ENCODE assay signal across 13 cellular contexts in the genomic region with DNA sequence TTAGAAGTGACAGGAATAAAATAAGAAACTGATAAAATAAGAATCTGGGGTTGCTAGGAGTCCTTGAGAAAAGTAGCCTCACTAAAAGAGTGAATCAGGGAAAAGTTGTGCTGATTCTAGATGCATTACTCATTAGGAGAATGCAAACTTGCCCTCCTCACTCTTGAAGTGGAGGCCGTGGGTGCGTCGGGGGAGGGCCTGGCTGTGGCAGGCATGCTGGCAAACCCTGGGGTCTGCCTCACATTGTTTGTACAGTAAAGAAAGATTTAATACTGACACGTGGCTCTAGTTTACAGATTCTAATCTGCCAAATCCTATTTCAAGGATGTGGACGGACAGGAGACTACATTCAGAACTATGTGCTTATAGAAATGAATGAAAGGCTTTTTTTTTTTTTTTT. TPM values are rescaled to one million over a fixed set of nuclear protein-coding genes. Genes with fewer than 3 reads are reported as not detected.
DNase-seq lines count a peak whose midpoint lies in the region; ATAC-seq lines count a peak whose summit lies in the region.
"Had no signal": no experiment of that assay in that cellular context is flagged by ENCODE, and none has a peak within 500 bp of the region (broad histone marks: within the 10 kb centered on the region; RNA-seq: fewer than 3 reads in every experiment).

No MANE protein-coding gene starts in this region.

- DNase-seq in activated CD4-positive, alpha-beta memory T cell treated with anti-CD3 and anti-CD28 coated beads for 36 hours = peak; percentile 25
- DNase-seq in activated CD4-positive, alpha-beta memory T cell treated with anti-CD3 and anti-CD28 coated beads, Interleukin-2, amount 10 ng/mL, durations not matched to agents 7 days and 5 days = no peak
- DNase-seq in RPMI7951 (ENCODE audit: low read depth) (peak; percentile 51), epithelial cell of prostate (ENCODE audit: low read depth, low spot score) (no peak), sciatic nerve (ENCODE audit: low spot score) (no peak), right cardiac atrium (no peak), posterior vena cava (ENCODE audit: low spot score) (no peak)
- DNase-seq: activated gamma-delta T cell treated with Interleukin-2 at 50 U/mL for 16 hours, midbrain, NCI-H510A treated with DMSO at 0.1 percent for 48 hours, T-helper 2 cell had no signal

- H3K4me1 Mint-ChIP-seq in activated CD4-positive, alpha-beta memory T cell treated with anti-CD3 and anti-CD28 coated beads for 36 hours (ENCODE audit: low read depth) = peaks cover 7% of the 10 kb centered on the region
- peaks cover 4% of the 10 kb centered on the region for H3K4me1 Mint-ChIP-seq in activated CD4-positive, alpha-beta memory T cell treated with anti-CD3 and anti-CD28 coated beads, Interleukin-2, amount 10 ng/mL, durations not matched to agents 7 days and 5 days

- WGBS in right cardiac atrium = 50% methylated on average over 5 of the region's 5 CpGs

- POLR2A ChIA-PET in activated CD4-positive, alpha-beta memory T cell treated with anti-CD3 and anti-CD28 coated beads for 36 hours (lab: Charles Lee) = no interaction called here
- POLR2A ChIA-PET in activated CD4-positive, alpha-beta memory T cell treated with anti-CD3 and anti-CD28 coated beads, Interleukin-2, amount 10 ng/mL, durations not matched to agents 7 days and 5 days (lab: Charles Lee) = interaction anchor here (0.8 kb wide), 1 partner anchor 13 kb away, joined by 3 read pairs; no protein-coding TSS in a partner anchor

- H3K9ac ChIP-seq in skeletal muscle satellite cell (ENCODE audit: low read depth, low read length) = no peak overlapping the region

- no peaks in the 10 kb centered on the region for H3K36me3 Mint-ChIP-seq in activated CD4-positive, alpha-beta memory T cell treated with anti-CD3 and anti-CD28 coated beads for 36 hours
- H3K36me3 Mint-ChIP-seq in activated CD4-positive, alpha-beta memory T cell treated with anti-CD3 and anti-CD28 coated beads, Interleukin-2, amount 10 ng/mL, durations not matched to agents 7 days and 5 days (ENCODE audit: low read depth) = no peaks in the 10 kb centered on the region

- no peak for ATAC-seq in sciatic nerve
- ATAC-seq in right cardiac atrium = no peak

- peaks cover 5% of the 10 kb centered on the region for H3K27me3 Mint-ChIP-seq in activated CD4-positive, alpha-beta memory T cell treated with anti-CD3 and anti-CD28 coated beads for 36 hours
- no peaks in the 10 kb centered on the region for H3K27me3 Mint-ChIP-seq in activated CD4-positive, alpha-beta memory T cell treated with anti-CD3 and anti-CD28 coated beads, Interleukin-2, amount 10 ng/mL, durations not matched to agents 7 days and 5 days

- H3K27ac Mint-ChIP-seq in activated CD4-positive, alpha-beta memory T cell treated with anti-CD3 and anti-CD28 coated beads for 36 hours = no peak overlapping the region
- no peak overlapping the region for H3K27ac Mint-ChIP-seq in activated CD4-positive, alpha-beta memory T cell treated with anti-CD3 and anti-CD28 coated beads, Interleukin-2, amount 10 ng/mL, durations not matched to agents 7 days and 5 days

- intact Hi-C loops in activated CD4-positive, alpha-beta memory T cell treated with anti-CD3 and anti-CD28 coated beads for 36 hours (cut with micrococcal nuclease) = no loop called here
- intact Hi-C loops in sciatic nerve (cut with DNase I) = no loop called here
- intact Hi-C loops in right cardiac atrium (cut with DNase I) = no loop called here
- intact Hi-C loops in posterior vena cava (cut with DNase I) = no loop called here

- H3K27ac ChIP-seq in epithelial cell of prostate = peak overlapping the region; percentile 7
- H3K27ac ChIP-seq in right cardiac atrium (ENCODE audit: low read length) = no peak overlapping the region

- H3K4me3 Mint-ChIP-seq in activated CD4-positive, alpha-beta memory T cell treated with anti-CD3 and anti-CD28 coated beads for 36 hours = no peak overlapping the region
- no peak overlapping the region for H3K4me3 Mint-ChIP-seq in activated CD4-positive, alpha-beta memory T cell treated with anti-CD3 and anti-CD28 coated beads, Interleukin-2, amount 10 ng/mL, durations not matched to agents 7 days and 5 days

- CTCF ChIA-PET in activated CD4-positive, alpha-beta memory T cell treated with anti-CD3 and anti-CD28 coated beads for 36 hours (lab: Charles Lee) = no interaction called here
- CTCF ChIA-PET in activated CD4-positive, alpha-beta memory T cell treated with anti-CD3 and anti-CD28 coated beads, Interleukin-2, amount 10 ng/mL, durations not matched to agents 7 days and 5 days (lab: Charles Lee) = no interaction called here

- H3K36me3 ChIP-seq in skeletal muscle satellite cell (ENCODE audit: insufficient read depth, low read length) = no peaks in the 10 kb centered on the region

- no peaks in the 10 kb centered on the region for H3K27me3 ChIP-seq in skeletal muscle satellite cell (ENCODE audit: control insufficient read depth, insufficient read depth, low read length)
- H3K27me3 ChIP-seq in right cardiac atrium (ENCODE audit: control insufficient read depth, insufficient read depth) = no peaks in the 10 kb centered on the region
- H3K27me3 ChIP-seq: tibial nerve had no signal

- H3K4me2 ChIP-seq in skeletal muscle satellite cell (ENCODE audit: low read length) = peak overlapping the region; percentile 25

- H3K4me1 ChIP-seq in skeletal muscle satellite cell (ENCODE audit: control insufficient read depth, insufficient read depth, low read length) (peaks cover 14% of the 10 kb centered on the region), right cardiac atrium (ENCODE audit: control insufficient read depth, insufficient read depth, low read length) (peaks cover 4% of the 10 kb centered on the region)

- H3K9me3 Mint-ChIP-seq in activated CD4-positive, alpha-beta memory T cell treated with anti-CD3 and anti-CD28 coated beads for 36 hours = peaks cover 15% of the 10 kb centered on the region
- H3K9me3 Mint-ChIP-seq in activated CD4-positive, alpha-beta memory T cell treated with anti-CD3 and anti-CD28 coated beads, Interleukin-2, amount 10 ng/mL, durations not matched to agents 7 days and 5 days = peaks cover 11% of the 10 kb centered on the region

- H3K9me3 ChIP-seq in skeletal muscle satellite cell (replicated peaks; ENCODE audit: low read length) (no peaks in the 10 kb centered on the region), right cardiac atrium (ENCODE audit: control insufficient read depth, low read length) (no peaks in the 10 kb centered on the region)

- H3K4me3 ChIP-seq in skeletal muscle satellite cell (ENCODE audit: low read length) = no peak overlapping the region
- H3K4me3 ChIP-seq in right cardiac atrium (ENCODE audit: low read length) = no peak overlapping the region
- H3K4me3 ChIP-seq: tibial nerve had no signal

RNA-seq across cellular contexts. Expression of gene TANC1, which starts 41.9 kb away (rescaled TPM):
- under 1 TPM; 0.63 to 0.86 TPM for total RNA-seq in activated CD4-positive, alpha-beta memory T cell treated with anti-CD3 and anti-CD28 coated beads for 36 hours
- under 1 TPM; 0.48 to 0.55 TPM for total RNA-seq in activated CD4-positive, alpha-beta memory T cell treated with anti-CD3 and anti-CD28 coated beads, Interleukin-2, amount 10 ng/mL, durations not matched to agents 7 days and 5 days
- 19.3 and 24.4 TPM in 2 replicates for total RNA-seq in RPMI7951 (2014; rRNA removed; shearing (Covaris generic))
- total RNA-seq in skeletal muscle satellite cell (2012; rRNA removed) = 3.9 and 5.3 TPM in 2 replicates
- total RNA-seq in sciatic nerve (50.3 TPM), right cardiac atrium (10 to 100 TPM; 44.2 to 75.8 (median 51.1) TPM), posterior vena cava (10 to 100 TPM; 35.1 to 44.5 TPM)
- 22.8 TPM for polyA plus RNA-seq in right cardiac atrium

Comparison
In these comparisons a context has a peak if more than half of its experiments do, and no peak if none do; other contexts are left out.
1. DNase-seq: peak in activated CD4-positive, alpha-beta memory T cell treated with anti-CD3 and anti-CD28 coated beads for 36 hours (single experiment) and RPMI7951 (single experiment); none in activated CD4-positive, alpha-beta memory T cell treated with anti-CD3 and anti-CD28 coated beads, Interleukin-2, amount 10 ng/mL, durations not matched to agents 7 days and 5 days (single experiment), epithelial cell of prostate (single experiment), sciatic nerve (single experiment), right cardiac atrium (0 of 3) and posterior vena cava (single experiment).
2. RNA of gene TANC1, which starts 41.9 kb away (total RNA-seq): 44.2 to 75.8 TPM in right cardiac atrium, 50.3 TPM in sciatic nerve (single experiment), 35.1 to 44.5 TPM in posterior vena cava and 19.3 to 24.4 TPM in RPMI7951; 0.63 to 0.86 TPM in activated CD4-positive, alpha-beta memory T cell treated with anti-CD3 and anti-CD28 coated beads for 36 hours and 0.48 to 0.55 TPM in activated CD4-positive, alpha-beta memory T cell treated with anti-CD3 and anti-CD28 coated beads, Interleukin-2, amount 10 ng/mL, durations not matched to agents 7 days and 5 days; every median in the first group is over 10 times any median in the second.